ENCODE assay signal across 1 cellular context in the genomic region with DNA sequence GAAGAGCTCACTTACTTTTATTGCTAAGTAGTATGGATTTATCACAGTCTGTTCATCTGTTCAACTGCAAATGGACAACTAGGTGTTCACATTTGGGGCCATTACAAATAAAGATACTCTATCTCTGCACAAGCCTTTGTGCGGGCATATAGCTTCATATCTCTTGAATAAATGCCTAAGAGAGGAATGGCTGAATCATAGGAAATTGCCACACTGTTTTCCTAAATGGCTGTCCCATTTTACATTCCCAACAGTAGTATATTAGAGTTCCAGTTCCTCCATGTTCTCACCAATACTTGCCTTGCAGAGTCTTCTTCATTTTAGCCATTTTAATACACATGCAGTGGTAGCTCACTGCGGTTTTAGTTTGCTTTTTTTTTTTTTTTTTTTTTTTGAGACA.
TF ChIP-seq lines count a peak whose summit lies in the region.

No MANE protein-coding gene starts in this region.

TF ChIP-seq in IMR-90, 13 proteins besides CTCF, POLR2A, EP300 and RAD21 (continued from another document):
- TF ChIP-seq, protein P1, sequence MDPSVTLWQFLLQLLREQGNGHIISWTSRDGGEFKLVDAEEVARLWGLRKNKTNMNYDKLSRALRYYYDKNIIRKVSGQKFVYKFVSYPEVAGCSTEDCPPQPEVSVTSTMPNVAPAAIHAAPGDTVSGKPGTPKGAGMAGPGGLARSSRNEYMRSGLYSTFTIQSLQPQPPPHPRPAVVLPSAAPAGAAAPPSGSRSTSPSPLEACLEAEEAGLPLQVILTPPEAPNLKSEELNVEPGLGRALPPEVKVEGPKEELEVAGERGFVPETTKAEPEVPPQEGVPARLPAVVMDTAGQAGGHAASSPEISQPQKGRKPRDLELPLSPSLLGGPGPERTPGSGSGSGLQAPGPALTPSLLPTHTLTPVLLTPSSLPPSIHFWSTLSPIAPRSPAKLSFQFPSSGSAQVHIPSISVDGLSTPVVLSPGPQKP (IDR thresholded peaks at IDR 0.05; ENCODE audit: borderline replicate concordance, low read depth, low read length): no peak
- no peak for TF ChIP-seq NFE2L2 (IDR thresholded peaks at IDR 0.05; ENCODE audit: low read depth, low read length)
